In genomic region chr4:96102541-96103018, GRCh38 we compare ENCODE assay signal across 24 cellular contexts.
DNase-seq lines count a peak whose midpoint lies in the region; ATAC-seq and TF ChIP-seq lines count a peak whose summit lies in the region.
"Had no signal": no experiment of that assay in that cellular context is flagged by ENCODE, and none has a peak within 500 bp of the region (broad histone marks: within the 10 kb centered on the region; RNA-seq: fewer than 3 reads in every experiment).

No MANE protein-coding gene starts in this region.

- no peaks in the 10 kb centered on the region for H3K36me3 Mint-ChIP-seq in endodermal cell (ENCODE audit: low read depth)
- H3K36me3 Mint-ChIP-seq: activated CD8-positive, alpha-beta memory T cell treated with anti-CD3 and anti-CD28 coated beads, Interleukin-2, amount 10 ng/mL, durations not matched to agents 7 days and 5 days; activated naive CD8-positive, alpha-beta T cell; naive B cell; stimulated activated effector memory CD8-positive, alpha-beta T cell treated with anti-CD3 and anti-CD28 coated beads, Interleukin-12 subunit alpha, Interleukin-12 subunit beta, amount 100 ng/mL, for 72 hours had no signal

- no peak overlapping the region for H3K27ac Mint-ChIP-seq in endodermal cell
- H3K27ac Mint-ChIP-seq: activated CD8-positive, alpha-beta memory T cell treated with anti-CD3 and anti-CD28 coated beads, Interleukin-2, amount 10 ng/mL, durations not matched to agents 7 days and 5 days; activated naive CD8-positive, alpha-beta T cell; naive B cell; stimulated activated effector memory CD8-positive, alpha-beta T cell treated with anti-CD3 and anti-CD28 coated beads, Interleukin-12 subunit alpha, Interleukin-12 subunit beta, amount 100 ng/mL, for 72 hours had no signal

- H3K9ac ChIP-seq in endodermal cell (ENCODE audit: extremely low read depth, low read length, poor library complexity, severe bottlenecking) = no peak overlapping the region
- H3K9ac ChIP-seq: BLaER1 treated with 17β-estradiol and CSF1 and Interleukin-3, amounts not matched to agents 10 nM and 100 nM had no signal

- H3K36me3 ChIP-seq in RWPE2 (ENCODE audit: low read depth) (no peaks in the 10 kb centered on the region), endodermal cell (ENCODE audit: control insufficient read depth, insufficient read depth, low read length) (no peaks in the 10 kb centered on the region), lung (ENCODE audit: control insufficient read depth in 2 of 2, insufficient read depth in 2 of 2, low read length in 2 of 2) (no peaks in the 10 kb centered on the region)
- H3K36me3 ChIP-seq: BLaER1 treated with 17β-estradiol and CSF1 and Interleukin-3, amounts not matched to agents 10 nM and 100 nM; HAP-1; sigmoid colon; thoracic aorta had no signal

- H3K4me3 Mint-ChIP-seq in endodermal cell = no peak overlapping the region
- H3K4me3 Mint-ChIP-seq: activated CD8-positive, alpha-beta memory T cell treated with anti-CD3 and anti-CD28 coated beads, Interleukin-2, amount 10 ng/mL, durations not matched to agents 7 days and 5 days; activated naive CD8-positive, alpha-beta T cell; stimulated activated effector memory CD8-positive, alpha-beta T cell treated with anti-CD3 and anti-CD28 coated beads, Interleukin-12 subunit alpha, Interleukin-12 subunit beta, amount 100 ng/mL, for 72 hours had no signal

- ATAC-seq in RWPE2 (ENCODE audit: low read depth) = peak; percentile 77
- ATAC-seq in lung (ENCODE audit: insufficient read depth, low FRiP score) = peak; percentile 28
- ATAC-seq in HG03442 (IDR thresholded peaks at IDR 0.05; ENCODE audit: unreplicated experiment) = no peak
- no peak for ATAC-seq in HG03571 (IDR thresholded peaks at IDR 0.05; ENCODE audit: unreplicated experiment)
- ATAC-seq in HG03521 (IDR thresholded peaks at IDR 0.05; ENCODE audit: unreplicated experiment) = no peak
- ATAC-seq: activated CD8-positive, alpha-beta memory T cell treated with anti-CD3 and anti-CD28 coated beads, Interleukin-2, amount 10 ng/mL, durations not matched to agents 7 days and 5 days; esophagus mucosa; stimulated activated effector memory CD8-positive, alpha-beta T cell treated with anti-CD3 and anti-CD28 coated beads, Interleukin-12 subunit alpha, Interleukin-12 subunit beta, amount 100 ng/mL, for 72 hours had no signal

- no peaks in the 10 kb centered on the region for H3K27me3 Mint-ChIP-seq in endodermal cell (ENCODE audit: insufficient read depth)
- H3K27me3 Mint-ChIP-seq: activated CD8-positive, alpha-beta memory T cell treated with anti-CD3 and anti-CD28 coated beads, Interleukin-2, amount 10 ng/mL, durations not matched to agents 7 days and 5 days; naive B cell had no signal

- DNase-seq in A172 (ENCODE audit: low spot score) (peak; percentile 36), RWPE2 (ENCODE audit: low spot score) (no peak), endodermal cell (no peak), lung (ENCODE audit: low spot score) (no peak), NCI-H146 (lab: John Stamatoyannopoulos, UW) (no peak)
- DNase-seq: activated CD4-positive, alpha-beta T cell treated with anti-CD3 and anti-CD28 coated beads for 4 hours; activated CD8-positive, alpha-beta memory T cell treated with anti-CD3 and anti-CD28 coated beads, Interleukin-2, amount 10 ng/mL, durations not matched to agents 7 days and 5 days; head of caudate nucleus; IMR-90; MM.1S; naive B cell; NCI-H1694; NCI-H69; sigmoid colon had no signal

- TF ChIP-seq CTCF in RWPE2 (IDR thresholded peaks at IDR 0.05; ENCODE audit: poor library complexity, severe bottlenecking) = no peak
- no peak for TF ChIP-seq CTCF in endodermal cell (conservative IDR thresholded peaks at IDR 0.05)
- TF ChIP-seq CTCF in lung (IDR thresholded peaks at IDR 0.05; ENCODE audit: control extremely low read depth, extremely low read depth) = no peak

- H3K27me3 ChIP-seq in RWPE2 (ENCODE audit: insufficient read depth, poor library complexity, severe bottlenecking) (no peaks in the 10 kb centered on the region), endodermal cell (ENCODE audit: control insufficient read depth, insufficient read depth, low read length, poor library complexity, severe bottlenecking) (no peaks in the 10 kb centered on the region), lung (ENCODE audit: control insufficient read depth, insufficient read depth) (no peaks in the 10 kb centered on the region)
- H3K27me3 ChIP-seq: BLaER1 treated with 17β-estradiol and CSF1 and Interleukin-3, amounts not matched to agents 10 nM and 100 nM; sigmoid colon had no signal

- H3K9me3 ChIP-seq in RWPE2 (ENCODE audit: severe bottlenecking) (no peaks in the 10 kb centered on the region), endodermal cell (ENCODE audit: control insufficient read depth, low read length) (no peaks in the 10 kb centered on the region), lung (ENCODE audit: control insufficient read depth in 2 of 2, insufficient read depth in 1 of 2, low read length in 1 of 2) (no peaks in the 10 kb centered on the region)
- H3K9me3 ChIP-seq: BLaER1 treated with 17β-estradiol and CSF1 and Interleukin-3, amounts not matched to agents 10 nM and 100 nM; HAP-1; sigmoid colon; thoracic aorta had no signal

- no peak overlapping the region for H3K4me3 ChIP-seq in RWPE2 (ENCODE audit: severe bottlenecking)
- peak overlapping the region; percentile 22 for H3K4me3 ChIP-seq in endodermal cell (ENCODE audit: low read length)
- H3K4me3 ChIP-seq in lung = no peak overlapping the region
- H3K4me3 ChIP-seq: BLaER1 treated with 17β-estradiol and CSF1 and Interleukin-3, amounts not matched to agents 10 nM and 100 nM; HAP-1; sigmoid colon; thoracic aorta had no signal

- H3K4me1 ChIP-seq in RWPE2 (ENCODE audit: insufficient read depth, poor library complexity, severe bottlenecking) = peaks cover 15% of the 10 kb centered on the region
- no peaks in the 10 kb centered on the region for H3K4me1 ChIP-seq in endodermal cell (ENCODE audit: control insufficient read depth, insufficient read depth, low read length)
- no peaks in the 10 kb centered on the region for H3K4me1 ChIP-seq in lung (ENCODE audit: control insufficient read depth in 2 of 2, insufficient read depth in 2 of 2, low read length in 2 of 2)
- H3K4me1 ChIP-seq: BLaER1 treated with 17β-estradiol and CSF1 and Interleukin-3, amounts not matched to agents 10 nM and 100 nM; HAP-1; sigmoid colon had no signal

- peaks cover 8% of the 10 kb centered on the region for H3K4me1 Mint-ChIP-seq in endodermal cell
- H3K4me1 Mint-ChIP-seq: activated CD8-positive, alpha-beta memory T cell treated with anti-CD3 and anti-CD28 coated beads, Interleukin-2, amount 10 ng/mL, durations not matched to agents 7 days and 5 days; naive B cell; stimulated activated effector memory CD8-positive, alpha-beta T cell treated with anti-CD3 and anti-CD28 coated beads, Interleukin-12 subunit alpha, Interleukin-12 subunit beta, amount 100 ng/mL, for 72 hours had no signal

- WGBS in endodermal cell (ENCODE audit: insufficient coverage in 1 of 2, insufficient read length in 1 of 2), 2 experiments = 100% methylated on average over 1 to 3 of the region's 3 CpGs
- 74 to 84% methylated on average over 3 of the region's 3 CpGs for WGBS in lung, 2 donors

- H3K27ac ChIP-seq in RWPE2 (ENCODE audit: poor library complexity, severe bottlenecking) (peak overlapping the region; percentile 73), endodermal cell (ENCODE audit: low read depth, low read length) (no peak overlapping the region), lung (ENCODE audit: low read depth in 1 of 2, low read length in 1 of 2) (no peak overlapping the region)
- H3K27ac ChIP-seq: BLaER1 treated with 17β-estradiol and CSF1 and Interleukin-3, amounts not matched to agents 10 nM and 100 nM; HL-60; sigmoid colon; thoracic aorta had no signal

- H3K9me3 Mint-ChIP-seq in endodermal cell = no peaks in the 10 kb centered on the region

Comparison
In these comparisons a context has a peak if more than half of its experiments do, and no peak if none do; other contexts are left out.
1. ATAC-seq: peak in RWPE2 (single experiment) and lung (single experiment); none in HG03442 (single experiment), HG03571 (single experiment) and HG03521 (single experiment).